In genomic region chr15:49620658-49621326, GRCh38 we compare ENCODE assay signal across 8 cellular contexts. TPM values are rescaled to one million over a fixed set of nuclear protein-coding genes. Genes with fewer than 3 reads are reported as not detected.
A peak's percentile ranks its signal among the peaks of the same experiment; 100 is the strongest.
DNase-seq lines count a peak whose midpoint lies in the region; ATAC-seq and TF ChIP-seq lines count a peak whose summit lies in the region.

A gene with protein sequence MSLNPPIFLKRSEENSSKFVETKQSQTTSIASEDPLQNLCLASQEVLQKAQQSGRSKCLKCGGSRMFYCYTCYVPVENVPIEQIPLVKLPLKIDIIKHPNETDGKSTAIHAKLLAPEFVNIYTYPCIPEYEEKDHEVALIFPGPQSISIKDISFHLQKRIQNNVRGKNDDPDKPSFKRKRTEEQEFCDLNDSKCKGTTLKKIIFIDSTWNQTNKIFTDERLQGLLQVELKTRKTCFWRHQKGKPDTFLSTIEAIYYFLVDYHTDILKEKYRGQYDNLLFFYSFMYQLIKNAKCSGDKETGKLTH (plus strand): TSS chr15:49621048. CDS start chr15:49625168, 4,120 bp downstream.
Gene FAM227B (minus strand): TSS chr15:49620818. CDS start chr15:49615171, 5,647 bp downstream.

- in situ Hi-C loops in GM13976 (cut with MboI; ENCODE audit: low sequenced_read_pairs, unreplicated experiment): no loop called here

- H3K36me3 ChIP-seq in upper lobe of right lung: peaks cover 3% of the 10 kb centered on the region

- peak; percentile 93 for DNase-seq in GM13976 (ENCODE audit: low spot score)
- peak; percentile 87 for DNase-seq in NCI-H1436 treated with DMSO at 0.1 percent for 48 hours (lab: John Stamatoyannopoulos, UW)
- DNase-seq in T follicular helper cell (ENCODE audit: low read depth): peak; percentile 92
- DNase-seq in amniotic epithelial cell (ENCODE audit: low read depth): peak; percentile 98
- peak; percentile 98 for DNase-seq in left cardiac atrium
- DNase-seq in posterior vena cava (ENCODE audit: low spot score): peak; percentile 99
- DNase-seq in upper lobe of right lung: peak; percentile 99

- peak within 1 kb of the TSS; percentile 98 for H3K27ac ChIP-seq in upper lobe of right lung

- peak within 1 kb of the TSS; percentile 85 for H3K4me3 ChIP-seq in upper lobe of right lung

- peaks cover 25% of the 10 kb centered on the region for H3K4me1 ChIP-seq in upper lobe of right lung

- H3K27me3 ChIP-seq in upper lobe of right lung: no peaks in the 10 kb centered on the region

- no peak for TF ChIP-seq CTCF in GM13976 (IDR thresholded peaks at IDR 0.05; ENCODE audit: borderline replicate concordance, control extremely low read depth, extremely low read depth, insufficient read depth, missing control alignments)
- no peak for TF ChIP-seq CTCF in upper lobe of right lung (IDR thresholded peaks at IDR 0.05)

- no peaks in the 10 kb centered on the region for H3K9me3 ChIP-seq in upper lobe of right lung

- intact Hi-C loops in left cardiac atrium (cut with DNase I): loop anchor here in 1 of 2 donors (10.0 kb wide), 2 partner anchors 196 to 384 kb away; partner anchors contain the start of gene FGF7
- intact Hi-C loops in posterior vena cava (cut with DNase I): loop anchor here (5.0 to 10.0 kb wide), 2 partner anchors 196 to 1422 kb away; partner anchors contain the start of gene FGF7 (in 1 of the 2)
- intact Hi-C loops in upper lobe of right lung (cut with DNase I): no loop called here

- ATAC-seq in HG02852 (IDR thresholded peaks at IDR 0.05; ENCODE audit: unreplicated experiment) (peak; percentile 97), left cardiac atrium (peak; percentile 99 to 100), upper lobe of right lung (peak; percentile 100)

RNA-seq across cellular contexts. Expression of the first gene that starts in this region (rescaled TPM):
- total RNA-seq in left cardiac atrium: 10 to 100 TPM; 25.2 to 25.7 TPM
- total RNA-seq in posterior vena cava: 10 to 100 TPM; 45.2 to 49.1 TPM
- total RNA-seq in upper lobe of right lung: 29.3 TPM

RNA-seq across cellular contexts. Expression of gene FAM227B, which starts in this region (rescaled TPM):
- total RNA-seq in left cardiac atrium (1 to 10 TPM; 8.2 to 9.8 TPM), posterior vena cava (1 to 10 TPM; 3.9 to 8.0 TPM), upper lobe of right lung (4.5 TPM)

Comparison
In these comparisons a context has a peak if more than half of its experiments do, and no peak if none do; other contexts are left out.
1. Peak in every context shown above with its lines: DNase-seq, ATAC-seq, H3K4me3 ChIP-seq and H3K27ac ChIP-seq.